20 cellular contexts compared by ENCODE assay signal in the genomic region with DNA sequence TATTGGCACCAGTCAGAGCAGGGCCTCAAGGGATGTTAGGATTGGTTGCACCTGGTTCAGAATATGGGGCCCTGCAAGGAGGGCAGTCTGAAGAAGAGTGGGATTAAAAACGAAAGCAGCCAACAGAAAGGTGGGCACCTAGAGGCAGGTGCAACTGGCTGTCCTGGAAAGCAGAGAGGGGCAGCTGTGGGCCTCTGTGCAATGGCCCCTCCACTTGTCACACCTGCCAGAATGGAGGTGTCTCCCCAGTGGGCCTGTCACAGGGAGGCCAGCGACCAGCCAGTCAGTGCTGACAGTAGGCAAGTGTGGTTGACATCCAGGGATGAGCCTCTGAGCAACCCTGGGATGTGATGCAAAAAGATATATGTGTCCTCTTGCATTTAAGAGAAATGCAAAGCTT. TPM values are rescaled to one million over a fixed set of nuclear protein-coding genes. Genes with fewer than 3 reads are reported as not detected.
DNase-seq lines count a peak whose midpoint lies in the region; ATAC-seq and TF ChIP-seq lines count a peak whose summit lies in the region.
"Had no signal": no experiment of that assay in that cellular context is flagged by ENCODE, and none has a peak within 500 bp of the region (broad histone marks: within the 10 kb centered on the region; RNA-seq: fewer than 3 reads in every experiment).

No MANE protein-coding gene starts in this region.

- ATAC-seq in lower lobe of right lung: no peak

- no peaks in the 10 kb centered on the region for H3K27me3 Mint-ChIP-seq in T-helper 1 cell treated with Interleukin-12 subunit alpha and Interleukin-12 subunit beta and Interleukin-4 antibody, amounts not matched to agents 30 μg/mL and 1 μg/mL, for 36 hours (ENCODE audit: low read depth)
- H3K27me3 Mint-ChIP-seq in CD4-positive, alpha-beta memory T cell: no peaks in the 10 kb centered on the region
- H3K27me3 Mint-ChIP-seq: memory B cell had no signal

- peaks cover 100% of the 10 kb centered on the region for H3K4me1 ChIP-seq in CD4-positive, alpha-beta memory T cell (ENCODE audit: insufficient read depth, low read length)
- H3K4me1 ChIP-seq in lower lobe of right lung: peaks cover 84% of the 10 kb centered on the region
- H3K4me1 ChIP-seq: SJSA1 had no signal

- intact Hi-C loops in CD4-positive, alpha-beta memory T cell (cut with micrococcal nuclease): loop anchor here (5.0 kb wide), 1 partner anchor 35 kb away; no protein-coding TSS in a partner anchor
- intact Hi-C loops in lower lobe of right lung (cut with DNase I): no loop called here

- H3K9me3 Mint-ChIP-seq in T-helper 1 cell treated with Interleukin-12 subunit alpha and Interleukin-12 subunit beta and Interleukin-4 antibody, amounts not matched to agents 30 μg/mL and 1 μg/mL, for 36 hours: no peaks in the 10 kb centered on the region
- peaks cover 0 to 4% (median 0%) of the 10 kb centered on the region in 8 donors for H3K9me3 Mint-ChIP-seq in CD4-positive, alpha-beta memory T cell
- H3K9me3 Mint-ChIP-seq: memory B cell, nephron had no signal

- H3K36me3 Mint-ChIP-seq in T-helper 1 cell treated with Interleukin-12 subunit alpha and Interleukin-12 subunit beta and Interleukin-4 antibody, amounts not matched to agents 30 μg/mL and 1 μg/mL, for 36 hours (ENCODE audit: low read depth): peaks cover 22% of the 10 kb centered on the region
- peaks cover 3 to 4% of the 10 kb centered on the region in 2 donors for H3K36me3 Mint-ChIP-seq in CD4-positive, alpha-beta memory T cell

- no peaks in the 10 kb centered on the region for H3K27me3 ChIP-seq in CD4-positive, alpha-beta memory T cell (ENCODE audit: insufficient read depth, low read length)
- H3K27me3 ChIP-seq in lower lobe of right lung (ENCODE audit: low read depth): no peaks in the 10 kb centered on the region
- H3K27me3 ChIP-seq: SJSA1 had no signal

- CTCF ChIA-PET in CD4-positive, alpha-beta memory T cell (lab: Charles Lee; ENCODE audit: partially characterized antibody): interaction anchor here (0.7 to 8.6 kb wide), 4 partner anchors 18 to 35 kb away, joined by 3 to 81 read pairs (median 4); no protein-coding TSS in a partner anchor

- peaks cover 89% of the 10 kb centered on the region for H3K4me1 Mint-ChIP-seq in T-helper 1 cell treated with Interleukin-12 subunit alpha and Interleukin-12 subunit beta and Interleukin-4 antibody, amounts not matched to agents 30 μg/mL and 1 μg/mL, for 36 hours (ENCODE audit: low read depth)
- H3K4me1 Mint-ChIP-seq in CD4-positive, alpha-beta memory T cell: peaks cover 84 to 100% (median 93%) of the 10 kb centered on the region in 4 donors

- DNase-seq in T-helper 1 cell (no peak), lower lobe of right lung (no peak), COR-L47 (lab: John Stamatoyannopoulos, UW) (no peak), SIG-M5 (lab: John Stamatoyannopoulos, UW) (no peak)
- DNase-seq in CD4-positive, alpha-beta memory T cell: no peak
- no peak for DNase-seq in stimulated activated CD4-positive, alpha-beta T cell treated with anti-CD3 and anti-CD28 coated beads, Interleukin-12 subunit alpha, Interleukin-12 subunit beta, amount 100 ng/mL, for 4 hours
- DNase-seq: activated CD4-positive, CD25-positive, alpha-beta regulatory T cell; activated CD8-positive, alpha-beta memory T cell treated with anti-CD3 and anti-CD28 coated beads, Interleukin-2, amount 50 U/mL, for 4 hours; erythroblast; foreskin melanocyte; H7; NCI-H1105 treated with DMSO at 0.1 percent for 48 hours; NCI-H69; stimulated activated CD4-positive, alpha-beta T cell treated with anti-CD3 and anti-CD28 coated beads, Interleukin-2, amount 100 ng/mL, for 48 hours; T-helper 9 cell had no signal

- H3K27ac Mint-ChIP-seq in T-helper 1 cell treated with Interleukin-12 subunit alpha and Interleukin-12 subunit beta and Interleukin-4 antibody, amounts not matched to agents 30 μg/mL and 1 μg/mL, for 36 hours: peak overlapping the region; percentile 50
- H3K27ac Mint-ChIP-seq in CD4-positive, alpha-beta memory T cell: peak overlapping the region; percentile 53 to 90 (median 74)
- H3K27ac Mint-ChIP-seq: memory B cell, nephron had no signal

- H3K9me3 ChIP-seq in CD4-positive, alpha-beta memory T cell (ENCODE audit: control insufficient read depth in 1 of 2, low read length in 2 of 2): no peaks in the 10 kb centered on the region
- H3K9me3 ChIP-seq in lower lobe of right lung: no peaks in the 10 kb centered on the region
- H3K9me3 ChIP-seq: SJSA1 had no signal

- H3K36me3 ChIP-seq in CD4-positive, alpha-beta memory T cell (ENCODE audit: insufficient read depth, low read length): no peaks in the 10 kb centered on the region
- H3K36me3 ChIP-seq in lower lobe of right lung: no peaks in the 10 kb centered on the region
- H3K36me3 ChIP-seq: SJSA1 had no signal

- H3K27ac ChIP-seq in CD4-positive, alpha-beta memory T cell (ENCODE audit: low read depth, low read length): peak overlapping the region; percentile 43
- H3K27ac ChIP-seq in VCaP (peak overlapping the region; percentile 75), lower lobe of right lung (peak overlapping the region; percentile 3)
- H3K27ac ChIP-seq: SJSA1 had no signal

- TF ChIP-seq CTCF in VCaP (conservative IDR thresholded peaks at IDR 0.05): no peak
- no peak for TF ChIP-seq CTCF in lower lobe of right lung (IDR thresholded peaks at IDR 0.05)

- H3K4me3 ChIP-seq in CD4-positive, alpha-beta memory T cell (ENCODE audit: low read length in 2 of 2): no peak overlapping the region
- H3K4me3 ChIP-seq in lower lobe of right lung: no peak overlapping the region
- H3K4me3 ChIP-seq: SJSA1 had no signal

- H3K4me3 Mint-ChIP-seq in T-helper 1 cell treated with Interleukin-12 subunit alpha and Interleukin-12 subunit beta and Interleukin-4 antibody, amounts not matched to agents 30 μg/mL and 1 μg/mL, for 36 hours: peak overlapping the region; percentile 12
- H3K4me3 Mint-ChIP-seq in CD4-positive, alpha-beta memory T cell: peak overlapping the region in 7 of 8 donors; percentile 8 to 57 (median 37)
- H3K4me3 Mint-ChIP-seq: memory B cell, nephron had no signal

- POLR2A ChIA-PET in CD4-positive, alpha-beta memory T cell (lab: Charles Lee; ENCODE audit: partially characterized antibody): interaction anchor here (1.0 to 15.7 kb wide), 5 partner anchors 11 to 36 kb away, joined by 3 to 327 read pairs (median 6); no protein-coding TSS in a partner anchor

RNA-seq across cellular contexts. Expression of gene INPP4A, which starts 37.7 kb away (rescaled TPM):
- 100 to 1,000 TPM; 133 TPM for total RNA-seq in CD4-positive, alpha-beta memory T cell
- polyA plus RNA-seq in CD4-positive, alpha-beta memory T cell: 10 to 100 TPM; 30.5 to 50.7 TPM
- total RNA-seq in lower lobe of right lung: 35.6 TPM

Comparison
In these comparisons a context has a peak if more than half of its experiments do, and no peak if none do; other contexts are left out.
1. H3K27ac ChIP-seq: peak in every context shown above with its lines; median percentile 75 in VCaP; 43 in CD4-positive, alpha-beta memory T cell; 3 in lower lobe of right lung.